In the genomic region with DNA sequence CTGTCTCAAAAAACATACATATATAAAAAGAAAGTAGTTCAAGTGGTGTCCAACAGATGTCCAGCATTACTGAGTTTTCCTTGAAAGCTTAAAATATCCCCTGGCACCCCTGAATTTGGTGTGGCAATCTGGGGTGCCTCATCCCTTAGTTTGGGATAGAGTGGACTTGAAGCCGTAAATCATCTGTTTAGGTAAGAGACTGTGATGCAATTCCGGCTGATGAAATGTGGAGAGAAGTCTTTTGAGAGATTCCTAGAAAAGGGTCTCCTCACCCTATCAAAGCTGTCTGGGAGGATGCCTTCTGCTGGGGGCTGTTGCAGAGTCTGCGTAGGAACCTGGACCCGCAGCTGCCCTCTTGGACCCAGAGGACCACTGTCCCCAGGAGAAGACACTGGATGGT, we compare ENCODE assay signal across 22 cellular contexts.
A peak's percentile ranks its signal among the peaks of the same experiment; 100 is the strongest.
DNase-seq lines count a peak whose midpoint lies in the region; ATAC-seq and TF ChIP-seq lines count a peak whose summit lies in the region.
"Had no signal": no experiment of that assay in that cellular context is flagged by ENCODE, and none has a peak within 500 bp of the region (broad histone marks: within the 10 kb centered on the region; RNA-seq: fewer than 3 reads in every experiment).

No MANE protein-coding gene starts in this region.

- H3K9me3 Mint-ChIP-seq in WTC11 = no peaks in the 10 kb centered on the region
- H3K9me3 Mint-ChIP-seq: CD14-positive monocyte had no signal

- POLR2A ChIA-PET in HEK293 (lab: Yijun Ruan, JAX) (interaction anchor here (1.1 kb wide), 1 partner anchor 9 kb away, joined by 3 read pairs; no protein-coding TSS in a partner anchor), WTC11 (lab: Charles Lee) (no interaction called here)

- H3K36me3 ChIP-seq in HEK293 (ENCODE audit: control insufficient read depth in 2 of 2, insufficient read depth in 1 of 2, low read length in 2 of 2) (no peaks in the 10 kb centered on the region), hepatocyte (replicated peaks; ENCODE audit: insufficient read depth, low read depth) (no peaks in the 10 kb centered on the region), trophoblast cell (ENCODE audit: control insufficient read depth in 1 of 2, insufficient read depth in 2 of 2, low read length in 2 of 2) (no peaks in the 10 kb centered on the region), aorta (ENCODE audit: control insufficient read depth in 1 of 2, insufficient read depth in 2 of 2, low read length in 1 of 2) (no peaks in the 10 kb centered on the region)
- H3K36me3 ChIP-seq: BE2C, SJSA1 had no signal

- no peak overlapping the region for H3K4ac ChIP-seq in trophoblast cell (ENCODE audit: low read depth, low read length)

- peaks cover 35% of the 10 kb centered on the region for H3K79me1 ChIP-seq in trophoblast cell (ENCODE audit: low read length)

- H2AK5ac ChIP-seq in trophoblast cell (ENCODE audit: low read length) = no peak overlapping the region

- H3K4me2 ChIP-seq in hepatocyte (no peak overlapping the region), trophoblast cell (ENCODE audit: low read length) (no peak overlapping the region)

- no peaks in the 10 kb centered on the region for H4K20me1 ChIP-seq in hepatocyte (ENCODE audit: insufficient read depth, poor library complexity, severe bottlenecking)

- H3K4me1 ChIP-seq in HEK293 (ENCODE audit: control insufficient read depth, insufficient read depth, low read length) (no peaks in the 10 kb centered on the region), hepatocyte (ENCODE audit: insufficient read depth) (peaks cover 27% of the 10 kb centered on the region), trophoblast cell (ENCODE audit: control insufficient read depth in 1 of 2, insufficient read depth in 2 of 2, low read length in 2 of 2) (peaks cover 19 to 24% of the 10 kb centered on the region in 2 experiments), aorta (ENCODE audit: control insufficient read depth in 1 of 2, insufficient read depth in 2 of 2, low read length in 2 of 2) (no peaks in the 10 kb centered on the region)
- H3K4me1 ChIP-seq: BE2C had no signal

- H3K4me3 Mint-ChIP-seq in WTC11 = no peak overlapping the region
- H3K4me3 Mint-ChIP-seq: CD14-positive monocyte; CD8-positive, alpha-beta memory T cell had no signal

- no peak overlapping the region for H2AFZ ChIP-seq in hepatocyte
- no peak overlapping the region for H2AFZ ChIP-seq in trophoblast cell (ENCODE audit: insufficient read depth, low read length, poor library complexity)

- in situ Hi-C loops in GM13976 (cut with MboI; ENCODE audit: low sequenced_read_pairs, unreplicated experiment) = no loop called here

- ATAC-seq in WTC11 (no peak), aorta (ENCODE audit: low FRiP score) (no peak)

- no peaks in the 10 kb centered on the region; the same call in 1 of the 2 replicates for H3K27me3 Mint-ChIP-seq in WTC11 (ENCODE audit: low read depth)

- peak overlapping the region; percentile 27 for H2BK12ac ChIP-seq in trophoblast cell (ENCODE audit: low read length)

- intact Hi-C loops in aorta (cut with DNase I) = loop anchor here in 1 of 2 donors (5.0 kb wide), 1 partner anchor 101 kb away; no protein-coding TSS in a partner anchor

- DNase-seq in WTC11 (ENCODE audit: low spot score) = no peak
- no peak for DNase-seq in hepatocyte (ENCODE audit: low spot score)
- DNase-seq in trophoblast cell = no peak
- no peak for DNase-seq in activated CD4-positive, alpha-beta T cell treated with anti-CD3 and anti-CD28 coated beads, Interleukin-2, amount 50 U/mL, for 48 hours
- no peak for DNase-seq in aorta
- no peak for DNase-seq in DMS79 (lab: John Stamatoyannopoulos, UW)
- no peak for DNase-seq in GM13976 (ENCODE audit: low spot score)
- DNase-seq: BE2C; CD8-positive, alpha-beta memory T cell; DND-41; Karpas-422; NCI-H1092; NCI-H1417 treated with DMSO at 0.1 percent for 48 hours; NCI-H1694 treated with DMSO at 0.1 percent for 48 hours; NCI-H2081; NCI-H2227 treated with DMSO at 0.1 percent for 48 hours; NCI-H69; Right ventricle myocardium superior; RPMI8226 had no signal

- H3K9me2 ChIP-seq in hepatocyte (replicated peaks; ENCODE audit: insufficient read depth) = no peaks in the 10 kb centered on the region

- no peak overlapping the region for H2BK5ac ChIP-seq in trophoblast cell (ENCODE audit: low read depth, low read length, poor library complexity)

- H4K8ac ChIP-seq in trophoblast cell (ENCODE audit: low read depth, low read length) = no peak overlapping the region

- WGBS in hepatocyte (ENCODE audit: low lambda C conversion rate, missing lambda C conversion rate) = 91% methylated on average over 4 of the region's 4 CpGs
- no CpG with 5 or more reads among the region's 4 CpGs for WGBS in trophoblast cell (ENCODE audit: extremely low coverage, insufficient coverage, insufficient read length)
- WGBS in aorta, 2 donors = 92 to 93% methylated on average over 4 of the region's 4 CpGs

- no peaks in the 10 kb centered on the region for H3K9me3 ChIP-seq in HEK293 (ENCODE audit: control insufficient read depth, insufficient read depth, low read depth, low read length)
- no peaks in the 10 kb centered on the region for H3K9me3 ChIP-seq in hepatocyte (ENCODE audit: low read depth)
- H3K9me3 ChIP-seq in trophoblast cell (ENCODE audit: insufficient read depth, low read depth, low read length) = peaks cover 3% of the 10 kb centered on the region
- no peaks in the 10 kb centered on the region for H3K9me3 ChIP-seq in aorta (ENCODE audit: control insufficient read depth, low read length)
- H3K9me3 ChIP-seq: BE2C, SJSA1 had no signal

- no peak overlapping the region for H3K27ac Mint-ChIP-seq in WTC11
- H3K27ac Mint-ChIP-seq: CD14-positive monocyte had no signal

- H3K4me3 ChIP-seq in HEK293 (ENCODE audit: low read depth, low read length) (no peak overlapping the region), hepatocyte (no peak overlapping the region), trophoblast cell (ENCODE audit: low read depth, low read length) (no peak overlapping the region), aorta (ENCODE audit: low read length in 2 of 2) (no peak overlapping the region)
- H3K4me3 ChIP-seq: SJSA1 had no signal

- H2BK120ac ChIP-seq in trophoblast cell (ENCODE audit: insufficient read depth, low read length, poor library complexity) = peak overlapping the region; percentile 19

- H3K18ac ChIP-seq in trophoblast cell (ENCODE audit: low read length) = no peak overlapping the region

- CTCF ChIA-PET in HEK293 (lab: Yijun Ruan, JAX) = no interaction called here
- CTCF ChIA-PET in WTC11 (lab: Charles Lee) = no interaction called here

- H3K14ac ChIP-seq in trophoblast cell (ENCODE audit: low read length) = no peak overlapping the region

- H3K79me2 ChIP-seq in hepatocyte = no peaks in the 10 kb centered on the region
- peaks cover 2% of the 10 kb centered on the region for H3K79me2 ChIP-seq in trophoblast cell (ENCODE audit: control insufficient read depth, insufficient read depth, low read length, poor library complexity)

- H3K36me3 Mint-ChIP-seq in WTC11 = no peaks in the 10 kb centered on the region
- H3K36me3 Mint-ChIP-seq: CD14-positive monocyte; CD8-positive, alpha-beta memory T cell had no signal

- TF ChIP-seq CTCF in HEK293 (tag by site-specific recombination; IDR thresholded peaks at IDR 0.05) = no peak
- TF ChIP-seq CTCF in WTC11 (IDR thresholded peaks at IDR 0.05) = no peak
- TF ChIP-seq CTCF in hepatocyte (IDR thresholded peaks at IDR 0.05; ENCODE audit: poor library complexity) = no peak
- no peak for TF ChIP-seq CTCF in GM13976 (IDR thresholded peaks at IDR 0.05; ENCODE audit: borderline replicate concordance, control extremely low read depth, extremely low read depth, insufficient read depth, missing control alignments)

- peaks cover 3% of the 10 kb centered on the region; the same call in 1 of the 2 replicates for H3K4me1 Mint-ChIP-seq in WTC11
- H3K4me1 Mint-ChIP-seq: CD14-positive monocyte; CD8-positive, alpha-beta memory T cell had no signal

- no peak overlapping the region for H3K9ac ChIP-seq in trophoblast cell (ENCODE audit: low read length)

- no peak overlapping the region for H4K12ac ChIP-seq in trophoblast cell (ENCODE audit: low read depth, low read length)

- H3K27ac ChIP-seq in HEK293 (ENCODE audit: extremely low read depth, low read depth, low read length) (no peak overlapping the region), hepatocyte (peak overlapping the region; percentile 73), trophoblast cell (ENCODE audit: low read depth, low read length) (no peak overlapping the region), aorta (ENCODE audit: low read depth in 1 of 2, low read length in 2 of 2) (no peak overlapping the region)
- H3K27ac ChIP-seq: SJSA1 had no signal

- H4K91ac ChIP-seq in trophoblast cell (ENCODE audit: low read depth, low read length) = no peak overlapping the region

- H3K23ac ChIP-seq in trophoblast cell (ENCODE audit: low read length) = no peak overlapping the region

- H3K27me3 ChIP-seq in hepatocyte (no peaks in the 10 kb centered on the region), trophoblast cell (ENCODE audit: insufficient read depth, low read length) (no peaks in the 10 kb centered on the region), aorta (ENCODE audit: control insufficient read depth in 1 of 2, insufficient read depth in 2 of 2, low read length in 1 of 2) (no peaks in the 10 kb centered on the region)
- H3K27me3 ChIP-seq: BE2C, SJSA1 had no signal

TF ChIP-seq in HEK293, 187 proteins besides CTCF, POLR2A, EP300 and RAD21 (continues in another document):
- no peak for TF ChIP-seq OSR2 (tag by site-specific recombination; IDR thresholded peaks at IDR 0.05)
- TF ChIP-seq, protein P1, sequence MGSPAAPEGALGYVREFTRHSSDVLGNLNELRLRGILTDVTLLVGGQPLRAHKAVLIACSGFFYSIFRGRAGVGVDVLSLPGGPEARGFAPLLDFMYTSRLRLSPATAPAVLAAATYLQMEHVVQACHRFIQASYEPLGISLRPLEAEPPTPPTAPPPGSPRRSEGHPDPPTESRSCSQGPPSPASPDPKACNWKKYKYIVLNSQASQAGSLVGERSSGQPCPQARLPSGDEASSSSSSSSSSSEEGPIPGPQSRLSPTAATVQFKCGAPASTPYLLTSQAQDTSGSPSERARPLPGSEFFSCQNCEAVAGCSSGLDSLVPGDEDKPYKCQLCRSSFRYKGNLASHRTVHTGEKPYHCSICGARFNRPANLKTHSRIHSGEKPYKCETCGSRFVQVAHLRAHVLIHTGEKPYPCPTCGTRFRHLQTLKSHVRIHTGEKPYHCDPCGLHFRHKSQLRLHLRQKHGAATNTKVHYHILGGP (tag by site-specific recombination; IDR thresholded peaks at IDR 0.05) = peak; percentile 97

TF ChIP-seq in WTC11, 78 proteins besides CTCF, POLR2A, EP300 and RAD21:
- TF ChIP-seq GABPB1 (CRISPR knock-in tag; IDR thresholded peaks at IDR 0.05) = peak; percentile 91
- no peak for TF ChIP-seq ZNF671 (CRISPR knock-in tag; IDR thresholded peaks at IDR 0.05)
